Comparison of ENCODE assay signal across 17 cellular contexts in the genomic region with DNA sequence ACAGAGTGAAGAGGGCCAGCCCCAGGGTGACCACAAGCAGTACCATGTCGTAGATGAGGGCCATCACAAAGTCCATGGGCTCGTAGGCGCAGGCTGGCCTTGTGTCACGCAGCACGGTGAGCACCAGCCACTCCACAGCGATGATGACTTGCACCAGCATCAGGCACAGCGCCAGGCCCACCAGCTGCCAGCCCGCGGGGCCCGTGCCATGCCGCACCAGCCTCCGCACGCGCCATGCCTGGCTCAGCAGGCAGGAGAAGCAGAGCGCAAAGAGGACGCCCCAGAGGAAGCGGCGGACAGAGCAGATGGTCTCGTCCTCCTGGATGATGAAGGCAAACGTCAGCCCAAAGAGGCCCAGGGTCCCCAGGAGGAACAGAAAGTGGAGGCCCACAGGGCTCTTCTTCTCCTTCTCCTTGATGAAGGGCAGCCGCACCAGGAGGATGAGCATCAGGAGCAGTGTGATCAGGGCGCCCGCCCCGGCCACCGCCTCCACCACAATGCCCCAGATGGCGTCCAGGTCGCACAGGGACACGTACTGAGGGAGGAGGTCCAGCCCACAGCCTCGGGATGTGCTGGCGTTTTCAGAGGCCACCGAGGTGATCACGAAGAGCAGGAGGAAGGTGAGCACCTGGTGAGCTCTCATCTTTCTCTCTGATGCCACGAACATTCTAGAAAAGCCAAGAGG. TPM values are rescaled to one million over a fixed set of nuclear protein-coding genes. Genes with fewer than 3 reads are reported as not detected.
"Had no signal": no experiment of that assay in that cellular context is flagged by ENCODE, and none has a peak within 500 bp of the region (broad histone marks: within the 10 kb centered on the region; RNA-seq: fewer than 3 reads in every experiment).

No MANE protein-coding gene starts in this region.

- ATAC-seq: activated CD4-positive, alpha-beta T cell treated with anti-CD3 and anti-CD28 coated beads for 36 hours; activated CD8-positive, alpha-beta T cell treated with anti-CD3 and anti-CD28 coated beads for 36 hours; left colon; stimulated activated memory B cell treated with anti-CD40 and anti-IgM and Interleukin-4, amounts not matched to agents 10 μg/mL and 1 μg/mL and 100 μg/mL, for 72 hours; T-cell had no signal

- DNase-seq: activated CD4-positive, alpha-beta T cell treated with anti-CD3 and anti-CD28 coated beads for 36 hours; activated CD8-positive, alpha-beta memory T cell treated with anti-CD3 and anti-CD28 coated beads, Interleukin-2, amount 50 U/mL, for 4 hours; activated CD8-positive, alpha-beta T cell treated with anti-CD3 and anti-CD28 coated beads for 36 hours; activated naive CD8-positive, alpha-beta T cell treated with anti-CD3 and anti-CD28 coated beads, Interleukin-2, amount 10 ng/mL, durations not matched to agents 7 days and 5 days; effector memory CD4-positive, alpha-beta T cell; left colon; SJCRH30; T-cell; T1000; trophoblast cell; WERI-Rb-1 had no signal

- H3K27me3 ChIP-seq: cardiac muscle cell, right atrium auricular region, SJCRH30 had no signal

- H3K4me3 ChIP-seq: cardiac muscle cell, coronary artery, right atrium auricular region, SJCRH30, smooth muscle cell had no signal

- H3K27ac ChIP-seq: cardiac muscle cell, coronary artery, epithelial cell of prostate, right atrium auricular region, SJCRH30, WERI-Rb-1 had no signal

RNA-seq across cellular contexts. Expression of a gene that starts 12.3 kb away (rescaled TPM):
- total RNA-seq: activated CD8-positive, alpha-beta T cell treated with anti-CD3 and anti-CD28 coated beads for 36 hours had no signal
